19 cellular contexts compared by ENCODE assay signal in genomic region chr2:29247336-29247914, GRCh38.
"Had no signal": no experiment of that assay in that cellular context is flagged by ENCODE, and none has a peak within 500 bp of the region (broad histone marks: within the 10 kb centered on the region; RNA-seq: fewer than 3 reads in every experiment).

No MANE protein-coding gene starts in this region.

- H3K27ac ChIP-seq: ascending aorta, body of pancreas, Peyer's patch, RWPE1 had no signal

- H3K9me3 ChIP-seq: ascending aorta, body of pancreas, Peyer's patch had no signal

- H3K4me3 ChIP-seq: ascending aorta, body of pancreas, Peyer's patch had no signal

- H3K4me1 ChIP-seq: ascending aorta, body of pancreas, Peyer's patch had no signal

- H3K36me3 ChIP-seq: ascending aorta, Peyer's patch had no signal

- ATAC-seq: activated CD4-positive, CD25-positive, alpha-beta regulatory T cell treated with anti-CD3 and anti-CD28 coated beads, Interleukin-2, amount 50 U/mL, for 24 hours; activated CD8-positive, alpha-beta T cell treated with anti-CD3 and anti-CD28 coated beads for 36 hours; body of pancreas had no signal

- DNase-seq: activated CD4-positive, alpha-beta T cell treated with anti-CD3 and anti-CD28 coated beads for 4 hours; activated CD8-positive, alpha-beta memory T cell treated with anti-CD3 and anti-CD28 coated beads, Interleukin-2, amount 50 U/mL, for 4 hours; activated CD8-positive, alpha-beta T cell treated with anti-CD3 and anti-CD28 coated beads for 36 hours; activated naive CD4-positive, alpha-beta T cell; activated T-cell treated with anti-CD3 and anti-CD28 coated beads, Interleukin-2, amount 50 U/mL, for 72 hours; body of pancreas; Karpas-422; MM.1S; NCI-H1105 treated with DMSO at 0.1 percent for 48 hours; NCI-H1436 treated with DMSO at 0.1 percent for 48 hours; NCI-H187; NCI-H2081; NCI-H446; NCI-H524; SHP77 treated with DMSO at 0.1 percent for 48 hours had no signal

- H3K27me3 ChIP-seq: ascending aorta, body of pancreas, Peyer's patch had no signal
